ENCODE assay signal across 19 cellular contexts in the genomic region with DNA sequence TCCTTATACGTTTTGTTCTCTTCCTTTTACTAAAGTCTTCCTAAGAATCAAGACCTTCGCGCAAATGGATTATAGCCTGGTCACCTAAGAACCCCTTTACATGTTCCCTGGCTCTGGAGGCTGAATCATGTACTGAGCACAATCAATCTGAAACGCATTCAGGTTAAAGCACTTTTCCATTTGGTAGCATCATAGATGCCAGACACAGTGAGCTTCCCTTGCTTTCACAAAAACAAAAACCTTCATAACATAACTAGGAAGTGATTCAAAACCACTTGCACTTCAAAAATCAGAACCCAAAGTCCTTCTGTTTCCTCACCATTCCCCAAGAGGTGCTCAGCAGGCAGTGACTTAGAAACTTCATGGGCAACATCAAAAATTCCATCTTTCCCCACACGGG.
A peak's percentile ranks its signal among the peaks of the same experiment; 100 is the strongest.
DNase-seq lines count a peak whose midpoint lies in the region; ATAC-seq and TF ChIP-seq lines count a peak whose summit lies in the region.
"Had no signal": no experiment of that assay in that cellular context is flagged by ENCODE, and none has a peak within 500 bp of the region (broad histone marks: within the 10 kb centered on the region; RNA-seq: fewer than 3 reads in every experiment).

No MANE protein-coding gene starts in this region.

- no peaks in the 10 kb centered on the region for H3K36me3 ChIP-seq in WERI-Rb-1
- H3K36me3 ChIP-seq in spleen, result peaks cover 0 to 93% (median 14%) of the 10 kb centered on the region in 6 donors

- ATAC-seq in natural killer cell treated with Interleukin-12 subunit alpha and Interleukin-12 subunit beta and Interleukin-15 and Interleukin-18, amount 100 ng/mL, for 72 hours, result no peak
- no peak for ATAC-seq in natural killer cell
- no peak for ATAC-seq in HG03432 (IDR thresholded peaks at IDR 0.05; ENCODE audit: unreplicated experiment)
- ATAC-seq: PC-3 had no signal

- H3K27ac ChIP-seq in WERI-Rb-1 (peak overlapping the region; percentile 25), spleen (peak overlapping the region in 6 of 8 donors; percentile 10 to 71 (median 62))
- H3K27ac ChIP-seq: RWPE1 had no signal

- no peak for TF ChIP-seq POLR2A in spleen (IDR thresholded peaks at IDR 0.05)

- H3K27me3 ChIP-seq in WERI-Rb-1 (ENCODE audit: insufficient read depth, low read depth, severe bottlenecking) (no peaks in the 10 kb centered on the region), spleen (replicated peaks in 1 of 7) (no peaks in the 10 kb centered on the region)

- H3K9me3 Mint-ChIP-seq in natural killer cell treated with Interleukin-12 subunit alpha and Interleukin-12 subunit beta and Interleukin-15 and Interleukin-18, amount 100 ng/mL, for 72 hours, result no peaks in the 10 kb centered on the region
- no peaks in the 10 kb centered on the region for H3K9me3 Mint-ChIP-seq in natural killer cell
- no peaks in the 10 kb centered on the region for H3K9me3 Mint-ChIP-seq in progenitor cell of endocrine pancreas (ENCODE audit: low read depth)
- H3K9me3 Mint-ChIP-seq: HFFc6 had no signal

- H3K4me1 ChIP-seq in spleen, result peaks cover 0 to 54% (median 23%) of the 10 kb centered on the region in 6 donors

- H3K4me1 Mint-ChIP-seq in natural killer cell treated with Interleukin-12 subunit alpha and Interleukin-12 subunit beta and Interleukin-15 and Interleukin-18, amount 100 ng/mL, for 72 hours (ENCODE audit: low read depth in 2 of 2), result peaks cover 0 to 27% of the 10 kb centered on the region in 2 donors
- H3K4me1 Mint-ChIP-seq in natural killer cell (no peaks in the 10 kb centered on the region), progenitor cell of endocrine pancreas (ENCODE audit: low read depth) (peaks cover 4% of the 10 kb centered on the region)

- WGBS in spleen, 5 donors, result 82 to 88% (median 84%) methylated on average over 5 of the region's 5 CpGs

- H3K4me3 ChIP-seq in WERI-Rb-1 (ENCODE audit: low read depth, low read length) (no peak overlapping the region), foreskin fibroblast (ENCODE audit: low read depth in 1 of 2, low read length in 2 of 2) (no peak overlapping the region), spleen (no peak overlapping the region)

- H3K9me3 ChIP-seq in WERI-Rb-1 (ENCODE audit: severe bottlenecking), result no peaks in the 10 kb centered on the region
- no peaks in the 10 kb centered on the region for H3K9me3 ChIP-seq in spleen

- peak overlapping the region; percentile 5 to 80 for H3K27ac Mint-ChIP-seq in natural killer cell treated with Interleukin-12 subunit alpha and Interleukin-12 subunit beta and Interleukin-15 and Interleukin-18, amount 100 ng/mL, for 72 hours
- H3K27ac Mint-ChIP-seq in natural killer cell (no peak overlapping the region), progenitor cell of endocrine pancreas (no peak overlapping the region)
- H3K27ac Mint-ChIP-seq: HFFc6 had no signal

- no peaks in the 10 kb centered on the region for H3K27me3 Mint-ChIP-seq in natural killer cell treated with Interleukin-12 subunit alpha and Interleukin-12 subunit beta and Interleukin-15 and Interleukin-18, amount 100 ng/mL, for 72 hours
- no peaks in the 10 kb centered on the region for H3K27me3 Mint-ChIP-seq in natural killer cell (ENCODE audit: low read depth in 2 of 2)
- H3K27me3 Mint-ChIP-seq in progenitor cell of endocrine pancreas, result peaks cover 28% of the 10 kb centered on the region

- DNase-seq in natural killer cell treated with Interleukin-12 subunit alpha and Interleukin-12 subunit beta and Interleukin-15 and Interleukin-18, amount 100 ng/mL, for 72 hours (ENCODE audit: low spot score), result no peak
- DNase-seq in natural killer cell, result no peak
- no peak for DNase-seq in WERI-Rb-1
- peak; percentile 20 to 50 for DNase-seq in foreskin fibroblast
- DNase-seq in spleen, result no peak
- DNase-seq in stimulated activated naive CD4-positive, alpha-beta T cell (lab: John Stamatoyannopoulos, UW), result no peak
- DNase-seq in progenitor cell of endocrine pancreas (ENCODE audit: low spot score, unreplicated experiment), result no peak
- DNase-seq: DND-41, H7, HFFc6, IMR-90, NCI-H1417 treated with DMSO at 0.1 percent for 48 hours, NCI-H2029, NCI-H2171, NCI-H526, PC-3, SIG-M5 had no signal

- H3K36me3 Mint-ChIP-seq in natural killer cell treated with Interleukin-12 subunit alpha and Interleukin-12 subunit beta and Interleukin-15 and Interleukin-18, amount 100 ng/mL, for 72 hours, result peaks cover 25% of the 10 kb centered on the region
- peaks cover 19% of the 10 kb centered on the region for H3K36me3 Mint-ChIP-seq in natural killer cell
- H3K36me3 Mint-ChIP-seq in progenitor cell of endocrine pancreas (ENCODE audit: insufficient read depth), result no peaks in the 10 kb centered on the region

- no peak overlapping the region for H3K4me3 Mint-ChIP-seq in natural killer cell treated with Interleukin-12 subunit alpha and Interleukin-12 subunit beta and Interleukin-15 and Interleukin-18, amount 100 ng/mL, for 72 hours
- H3K4me3 Mint-ChIP-seq in natural killer cell (no peak overlapping the region), progenitor cell of endocrine pancreas (ENCODE audit: low read depth) (no peak overlapping the region)
- H3K4me3 Mint-ChIP-seq: HFFc6 had no signal

- no peak for TF ChIP-seq CTCF in natural killer cell (IDR thresholded peaks at IDR 0.05)
- TF ChIP-seq CTCF in WERI-Rb-1 (IDR thresholded peaks at IDR 0.05; ENCODE audit: low read depth, low read length), result no peak
- no peak for TF ChIP-seq CTCF in foreskin fibroblast (IDR thresholded peaks at IDR 0.05; ENCODE audit: low read depth, low read length)
- no peak for TF ChIP-seq CTCF in spleen (IDR thresholded peaks at IDR 0.05 in 8 of 11, conservative IDR thresholded peaks at IDR 0.05 in 3 of 11)
- TF ChIP-seq CTCF in progenitor cell of endocrine pancreas (IDR thresholded peaks at IDR 0.05; ENCODE audit: unreplicated experiment), result no peak

- intact Hi-C loops in natural killer cell (cut with micrococcal nuclease), result no loop called here
- intact Hi-C loops in spleen (cut with DNase I; ENCODE audit: low total_unique reads), result no loop called here

Comparison
In these comparisons a context has a peak if more than half of its experiments do, and no peak if none do; other contexts are left out.
1. H3K27ac Mint-ChIP-seq: peak in natural killer cell treated with Interleukin-12 subunit alpha and Interleukin-12 subunit beta and Interleukin-15 and Interleukin-18, amount 100 ng/mL, for 72 hours (2 of 2); none in natural killer cell (0 of 2) and progenitor cell of endocrine pancreas (single experiment).
2. DNase-seq: peak in foreskin fibroblast (2 of 2); none in natural killer cell treated with Interleukin-12 subunit alpha and Interleukin-12 subunit beta and Interleukin-15 and Interleukin-18, amount 100 ng/mL, for 72 hours (single experiment), natural killer cell (single experiment), WERI-Rb-1 (single experiment), spleen (single experiment), stimulated activated naive CD4-positive, alpha-beta T cell (0 of 6) and progenitor cell of endocrine pancreas (single experiment).